1 cellular context compared by ENCODE assay signal in the genomic region with DNA sequence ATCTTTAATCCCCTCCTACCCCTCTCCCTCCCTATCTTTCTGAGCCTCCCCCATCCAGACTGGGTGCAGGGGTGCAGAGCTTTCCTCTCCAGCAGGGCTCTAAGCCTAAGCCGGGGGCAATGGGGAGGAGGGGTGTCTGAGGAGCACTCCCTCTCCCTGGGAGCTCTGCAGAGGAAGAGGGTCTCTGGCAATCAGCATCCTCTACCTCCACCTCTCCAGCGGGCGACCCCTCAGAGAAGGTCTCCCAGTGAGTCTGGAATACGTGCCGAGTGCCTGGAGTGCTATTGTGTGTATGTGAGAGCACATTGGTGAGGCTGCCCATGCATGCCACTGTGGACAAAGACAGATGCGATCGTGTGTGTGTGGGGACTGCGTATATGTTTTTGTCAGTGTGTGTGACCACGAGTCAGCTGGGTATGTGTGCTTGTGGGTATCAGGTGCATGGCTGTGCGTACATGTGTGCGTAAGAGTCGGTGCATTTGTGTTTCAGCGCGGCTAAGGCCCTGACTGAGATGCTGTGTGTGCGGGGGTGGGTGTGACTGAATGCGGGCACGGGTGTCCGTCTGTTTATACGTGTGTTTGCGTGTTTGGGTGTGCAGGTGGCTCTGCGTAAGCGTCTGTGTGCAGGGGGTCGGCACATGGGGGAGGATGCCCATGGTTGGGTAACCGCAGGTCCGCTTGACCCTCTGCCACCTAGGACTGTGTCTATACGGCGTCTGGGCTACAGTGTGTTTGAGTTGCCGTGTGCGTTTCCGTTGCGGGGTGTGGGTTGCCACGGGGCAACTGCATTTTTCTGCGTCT.
TF ChIP-seq lines count a peak whose summit lies in the region.

No MANE protein-coding gene starts in this region.

TF ChIP-seq in neural cell, 6 proteins besides CTCF, POLR2A, EP300 and RAD21 (continued from another document):
- TF ChIP-seq MXI1 (conservative IDR thresholded peaks at IDR 0.05; ENCODE audit: poor library complexity, severe bottlenecking) (no peak), TAF1 (IDR thresholded peaks at IDR 0.05; ENCODE audit: low read depth) (no peak), POLR2AphosphoS5 (IDR thresholded peaks at IDR 0.05) (no peak), EZH2 (IDR thresholded peaks at IDR 0.05; ENCODE audit: borderline replicate concordance, insufficient read depth, low read length, poor library complexity, severe bottlenecking) (no peak)
